Comparison of ENCODE assay signal across 8 cellular contexts in the genomic region with DNA sequence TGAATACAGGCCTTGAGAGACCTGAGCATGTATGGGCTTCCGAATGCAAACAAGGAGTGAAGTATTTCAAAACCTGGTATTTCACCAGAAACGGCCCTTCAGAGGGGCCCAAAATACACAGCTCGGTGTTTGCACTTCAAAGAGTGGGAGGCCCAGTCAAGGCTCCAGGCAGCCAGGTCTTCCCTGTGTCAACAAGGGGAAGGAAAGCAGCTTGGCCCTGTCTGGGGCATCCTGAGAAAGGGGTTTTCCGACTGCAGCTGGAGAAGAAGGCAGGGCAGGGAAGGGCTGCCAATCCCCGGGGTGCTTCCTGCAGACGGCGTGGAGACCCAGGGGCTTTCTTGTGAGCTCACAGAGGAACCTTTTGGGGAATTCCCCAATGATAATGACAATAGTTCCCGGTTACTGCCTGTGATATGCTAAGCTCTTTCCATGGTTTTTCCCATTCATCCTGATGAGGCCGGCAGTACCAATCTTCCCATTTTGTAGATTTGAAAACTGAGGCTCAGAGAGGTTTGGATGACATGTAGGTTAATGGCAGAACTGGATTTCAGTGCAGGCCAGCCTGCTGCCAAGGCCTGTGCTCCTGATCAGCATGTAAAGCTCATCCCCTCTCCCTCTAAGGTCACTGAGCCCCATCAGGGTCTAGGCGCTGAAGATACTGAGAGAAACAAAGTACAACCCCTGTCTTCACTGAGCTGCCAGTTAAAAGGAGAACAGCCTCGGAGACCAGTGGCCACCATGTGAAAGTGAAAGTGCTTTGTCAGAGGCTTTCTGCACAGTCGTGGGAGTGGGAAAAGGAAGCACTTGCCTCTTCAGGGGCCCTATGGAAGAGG. TPM values are rescaled to one million over a fixed set of nuclear protein-coding genes. Genes with fewer than 3 reads are reported as not detected.
DNase-seq lines count a peak whose midpoint lies in the region; ATAC-seq and TF ChIP-seq lines count a peak whose summit lies in the region.

No MANE protein-coding gene starts in this region.

- WGBS in gastroesophageal sphincter (ENCODE audit: low coverage in 1 of 2), 2 donors: 24 to 27% methylated on average over 4 to 8 of the region's 12 CpGs

- H3K4me3 ChIP-seq in WI38 (ENCODE audit: low read depth, low read length) (peak overlapping the region; percentile 43), gastroesophageal sphincter (peak overlapping the region in 1 of 2 donors; percentile 22), skeletal muscle tissue (ENCODE audit: low read length in 3 of 3) (peak overlapping the region in 2 of 3 donors; percentile 15 to 36)

- peaks cover 49% of the 10 kb centered on the region for H3K4me1 Mint-ChIP-seq in CD14-positive monocyte

- peaks cover 4 to 18% of the 10 kb centered on the region in 2 donors for H3K36me3 Mint-ChIP-seq in CD14-positive monocyte

- H3K9me3 Mint-ChIP-seq in CD14-positive monocyte: peaks cover 2 to 11% (median 5%) of the 10 kb centered on the region in 7 donors

- ATAC-seq in gastroesophageal sphincter: peak; percentile 38

- H3K27ac ChIP-seq in gastroesophageal sphincter (peak overlapping the region in 1 of 4 donors; percentile 20), skeletal muscle tissue (ENCODE audit: low read depth, low read length) (no peak overlapping the region)

- TF ChIP-seq EP300 in gastroesophageal sphincter (IDR thresholded peaks at IDR 0.05): no peak

- peak overlapping the region in 1 of 3 donors; percentile 60 for H3K9ac ChIP-seq in skeletal muscle tissue (ENCODE audit: low read depth in 1 of 3, low read length in 3 of 3)

- peaks cover 16 to 28% (median 17%) of the 10 kb centered on the region in 3 donors for H3K27me3 Mint-ChIP-seq in CD14-positive monocyte (ENCODE audit: low read depth in 3 of 3)

- H3K4me1 ChIP-seq in gastroesophageal sphincter (peaks cover 0 to 34% (median 12%) of the 10 kb centered on the region in 3 donors), skeletal muscle tissue (ENCODE audit: control insufficient read depth in 3 of 3, insufficient read depth in 3 of 3, low read length in 3 of 3) (peaks cover 11 to 18% (median 13%) of the 10 kb centered on the region in 3 donors)

- no peak for TF ChIP-seq POLR2A in gastroesophageal sphincter (IDR thresholded peaks at IDR 0.05)

- H3K9me3 ChIP-seq in gastroesophageal sphincter (no peaks in the 10 kb centered on the region), skeletal muscle tissue (ENCODE audit: control insufficient read depth in 3 of 3, low read length in 3 of 3) (no peaks in the 10 kb centered on the region)

- intact Hi-C loops in CD14-positive monocyte (cut with micrococcal nuclease): loop anchor here (1.0 to 10.0 kb wide), 9 partner anchors 40 to 423 kb away; no protein-coding TSS in a partner anchor

- H3K36me3 ChIP-seq in gastroesophageal sphincter (no peaks in the 10 kb centered on the region), skeletal muscle tissue (ENCODE audit: control insufficient read depth in 3 of 3, insufficient read depth in 3 of 3, low read length in 3 of 3) (no peaks in the 10 kb centered on the region)

- H3K27me3 ChIP-seq in gastroesophageal sphincter: no peaks in the 10 kb centered on the region
- H3K27me3 ChIP-seq in skeletal muscle tissue (ENCODE audit: control insufficient read depth in 3 of 3, insufficient read depth in 3 of 3, low read length in 3 of 3): peaks cover 0 to 5% (median 0%) of the 10 kb centered on the region in 3 donors

- TF ChIP-seq CTCF in CD14-positive monocyte (IDR thresholded peaks at IDR 0.05) (no peak), WI38 (IDR thresholded peaks at IDR 0.05; ENCODE audit: low read depth, low read length) (no peak), gastroesophageal sphincter (IDR thresholded peaks at IDR 0.05) (no peak)

- DNase-seq in CD14-positive monocyte (ENCODE audit: low spot score) (peak; percentile 81), HK-2 (ENCODE audit: unreplicated experiment) (peak; percentile 11), NCI-H2029 (lab: John Stamatoyannopoulos, UW) (no peak), ecto neural progenitor cell (ENCODE audit: low spot score) (no peak), activated gamma-delta T cell (lab: John Stamatoyannopoulos, UW) (no peak)

- peak overlapping the region; percentile 94 to 98 (median 97) for H3K27ac Mint-ChIP-seq in CD14-positive monocyte

- peak overlapping the region; percentile 63 to 82 for H3K4me3 Mint-ChIP-seq in CD14-positive monocyte

RNA-seq across cellular contexts. Expression of a gene that starts 43.0 kb away (rescaled TPM):
- polyA plus RNA-seq in CD14-positive monocyte: 10 to 100 TPM; 12.8 to 23.6 TPM
- total RNA-seq in gastroesophageal sphincter: 10 to 100 TPM; 32.4 to 81.6 (median 62.6) TPM
- total RNA-seq in skeletal muscle tissue: 13.6 TPM

Comparison
In these comparisons a context has a peak if more than half of its experiments do, and no peak if none do; other contexts are left out.
1. DNase-seq: peak in CD14-positive monocyte (single experiment) and HK-2 (single experiment); none in NCI-H2029 (single experiment), ecto neural progenitor cell (single experiment) and activated gamma-delta T cell (single experiment).